Comparison of ENCODE assay signal across 1 cellular context in genomic region chr1:67582625-67583461, GRCh38.
TF ChIP-seq lines count a peak whose summit lies in the region.

No MANE protein-coding gene starts in this region.

TF ChIP-seq in HEK293T, 16 proteins besides CTCF, POLR2A, EP300 and RAD21 (continued from another document):
- no peak for TF ChIP-seq PKNOX1 (IDR thresholded peaks at IDR 0.05)
- TF ChIP-seq NFRKB (IDR thresholded peaks at IDR 0.05) = no peak
- TF ChIP-seq CTBP1 (IDR thresholded peaks at IDR 0.05; ENCODE audit: borderline replicate concordance) = no peak
- no peak for TF ChIP-seq ZNF384 (IDR thresholded peaks at IDR 0.05)
